9 cellular contexts compared by ENCODE assay signal in genomic region chrX:86171366-86171765, GRCh38. TPM values are rescaled to one million over a fixed set of nuclear protein-coding genes. Genes with fewer than 3 reads are reported as not detected.
DNase-seq lines count a peak whose midpoint lies in the region; ATAC-seq and TF ChIP-seq lines count a peak whose summit lies in the region.
"Had no signal": no experiment of that assay in that cellular context is flagged by ENCODE, and none has a peak within 500 bp of the region (broad histone marks: within the 10 kb centered on the region; RNA-seq: fewer than 3 reads in every experiment).

No MANE protein-coding gene starts in this region.

- H3K27me3 Mint-ChIP-seq in activated T-cell treated with anti-CD3 and anti-CD28 coated beads, Interleukin-2, amount 50 U/mL, for 72 hours (ENCODE audit: low read depth): peaks cover 24% of the 10 kb centered on the region

- TF ChIP-seq CTCF in upper lobe of right lung (IDR thresholded peaks at IDR 0.05): peak; percentile 10
- no peak for TF ChIP-seq CTCF in esophagus muscularis mucosa (IDR thresholded peaks at IDR 0.05)

- H3K27me3 ChIP-seq in upper lobe of right lung: no peaks in the 10 kb centered on the region
- H3K27me3 ChIP-seq in esophagus muscularis mucosa: no peaks in the 10 kb centered on the region

- H3K36me3 Mint-ChIP-seq in activated T-cell treated with anti-CD3 and anti-CD28 coated beads, Interleukin-2, amount 50 U/mL, for 72 hours (ENCODE audit: insufficient read depth in 2 of 2): no peaks in the 10 kb centered on the region
- H3K36me3 Mint-ChIP-seq: stimulated activated naive B cell treated with anti-CD40 and anti-IgM and Interleukin-4, amounts not matched to agents 10 μg/mL and 1 μg/mL and 100 μg/mL, for 72 hours had no signal

- no peak overlapping the region for H3K4me3 Mint-ChIP-seq in activated T-cell treated with anti-CD3 and anti-CD28 coated beads, Interleukin-2, amount 50 U/mL, for 72 hours
- H3K4me3 Mint-ChIP-seq: stimulated activated naive B cell treated with anti-CD40 and anti-IgM and Interleukin-4, amounts not matched to agents 10 μg/mL and 1 μg/mL and 100 μg/mL, for 72 hours had no signal

- H3K4me1 Mint-ChIP-seq in activated T-cell treated with anti-CD3 and anti-CD28 coated beads, Interleukin-2, amount 50 U/mL, for 72 hours (ENCODE audit: low read depth): no peaks in the 10 kb centered on the region
- H3K4me1 Mint-ChIP-seq: stimulated activated naive B cell treated with anti-CD40 and anti-IgM and Interleukin-4, amounts not matched to agents 10 μg/mL and 1 μg/mL and 100 μg/mL, for 72 hours had no signal

- no peak for TF ChIP-seq POLR2A in esophagus muscularis mucosa (IDR thresholded peaks at IDR 0.05; ENCODE audit: low read depth)

- H3K27ac Mint-ChIP-seq in activated T-cell treated with anti-CD3 and anti-CD28 coated beads, Interleukin-2, amount 50 U/mL, for 72 hours: no peak overlapping the region
- H3K27ac Mint-ChIP-seq: stimulated activated naive B cell treated with anti-CD40 and anti-IgM and Interleukin-4, amounts not matched to agents 10 μg/mL and 1 μg/mL and 100 μg/mL, for 72 hours had no signal

- WGBS in esophagus muscularis mucosa: 29% methylated on average over 3 of the region's 3 CpGs

- intact Hi-C loops in upper lobe of right lung (cut with DNase I) (no loop called here), esophagus muscularis mucosa (cut with DNase I) (no loop called here)

- peak; percentile 17 to 19 for DNase-seq in activated T-cell treated with anti-CD3 and anti-CD28 coated beads, Interleukin-2, amount 50 U/mL, for 48 hours
- DNase-seq in activated T-cell treated with anti-CD3 and anti-CD28 coated beads, Interleukin-2, amount 50 U/mL, for 72 hours: no peak
- DNase-seq in HT1080 (ENCODE audit: low read depth) (peak; percentile 18), dermis microvascular lymphatic vessel endothelial cell (ENCODE audit: low read depth in 2 of 2) (peak; percentile 28 to 40), upper lobe of right lung (no peak), esophagus muscularis mucosa (ENCODE audit: extremely low spot score) (no peak), kidney glomerular epithelial cell (lab: John Stamatoyannopoulos, UW) (no peak)
- DNase-seq: stimulated activated naive B cell treated with anti-CD40 and anti-IgM and Interleukin-4, amounts not matched to agents 10 μg/mL and 1 μg/mL and 100 μg/mL, for 72 hours had no signal

- ATAC-seq in activated T-cell treated with anti-CD3 and anti-CD28 coated beads, Interleukin-2, amount 50 U/mL, for 72 hours (replicated peaks in 1 of 2): no peak
- ATAC-seq in upper lobe of right lung (peak; percentile 59), HG03469 (IDR thresholded peaks at IDR 0.05; ENCODE audit: unreplicated experiment) (no peak)

- H3K4me1 ChIP-seq in upper lobe of right lung (no peaks in the 10 kb centered on the region), esophagus muscularis mucosa (no peaks in the 10 kb centered on the region)

- H3K27ac ChIP-seq in upper lobe of right lung (no peak overlapping the region), esophagus muscularis mucosa (replicated peaks in 1 of 4) (no peak overlapping the region)

- TF ChIP-seq EP300 in esophagus muscularis mucosa (IDR thresholded peaks at IDR 0.05): no peak

- H3K9me3 ChIP-seq in upper lobe of right lung (no peaks in the 10 kb centered on the region), esophagus muscularis mucosa (no peaks in the 10 kb centered on the region)

- H3K9me3 Mint-ChIP-seq in activated T-cell treated with anti-CD3 and anti-CD28 coated beads, Interleukin-2, amount 50 U/mL, for 72 hours: peaks cover 0 to 3% of the 10 kb centered on the region in 2 donors
- H3K9me3 Mint-ChIP-seq: stimulated activated naive B cell treated with anti-CD40 and anti-IgM and Interleukin-4, amounts not matched to agents 10 μg/mL and 1 μg/mL and 100 μg/mL, for 72 hours had no signal

- H3K4me3 ChIP-seq in upper lobe of right lung: no peak overlapping the region
- no peak overlapping the region for H3K4me3 ChIP-seq in esophagus muscularis mucosa

- H3K36me3 ChIP-seq in upper lobe of right lung (no peaks in the 10 kb centered on the region), esophagus muscularis mucosa (no peaks in the 10 kb centered on the region)

RNA-seq across cellular contexts. Expression of gene DACH2, which starts 23.1 kb away (rescaled TPM):
- under 1 TPM in 1 of 2 donors, not detected in 1; 0.05 TPM for total RNA-seq in activated T-cell treated with anti-CD3 and anti-CD28 coated beads, Interleukin-2, amount 50 U/mL, for 72 hours
- total RNA-seq in HT1080 (2014; rRNA removed; shearing (Covaris generic)): not detected in 2 replicates
- not detected in 2 replicates for polyA plus RNA-seq in HT1080 (2015; cell fraction: cytosol; rRNA removed)
- polyA plus RNA-seq in HT1080 (2015; cell fraction: nucleus; rRNA removed): not detected in 2 replicates
- total RNA-seq in dermis microvascular lymphatic vessel endothelial cell: not detected in 2 replicates
- total RNA-seq in upper lobe of right lung: not detected
- total RNA-seq in esophagus muscularis mucosa: under 1 TPM in 1 of 4 donors, not detected in 3; 0.39 TPM

Comparison
In these comparisons a context has a peak if more than half of its experiments do, and no peak if none do; other contexts are left out.
1. DNase-seq: peak in activated T-cell treated with anti-CD3 and anti-CD28 coated beads, Interleukin-2, amount 50 U/mL, for 48 hours (2 of 2), HT1080 (single experiment) and dermis microvascular lymphatic vessel endothelial cell (2 of 2); none in activated T-cell treated with anti-CD3 and anti-CD28 coated beads, Interleukin-2, amount 50 U/mL, for 72 hours (0 of 2), upper lobe of right lung (single experiment), esophagus muscularis mucosa (single experiment) and kidney glomerular epithelial cell (single experiment).